24 cellular contexts compared by ENCODE assay signal in the genomic region with DNA sequence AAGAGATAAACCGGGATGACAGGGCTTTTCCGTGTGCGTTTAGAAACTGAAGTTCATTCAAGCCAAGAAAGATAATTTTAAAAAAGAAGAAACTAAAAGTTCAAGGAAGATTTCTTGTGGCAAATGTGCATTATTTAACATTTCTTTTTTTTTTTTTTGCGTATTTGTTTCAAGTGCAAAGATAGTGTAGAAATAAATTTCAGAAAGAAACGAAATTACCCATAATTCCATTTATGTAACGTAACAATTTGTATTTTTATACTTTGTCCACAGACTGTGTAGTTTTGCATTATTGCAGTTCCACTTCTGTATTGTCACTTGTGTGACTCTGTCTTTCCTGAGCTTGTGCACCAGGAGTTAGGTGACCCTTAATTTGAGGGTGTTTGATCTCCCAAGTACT.
"Had no signal": no experiment of that assay in that cellular context is flagged by ENCODE, and none has a peak within 500 bp of the region (broad histone marks: within the 10 kb centered on the region; RNA-seq: fewer than 3 reads in every experiment).

No MANE protein-coding gene starts in this region.

- H3K27ac ChIP-seq: coronary artery, esophagus muscularis mucosa, foreskin keratinocyte, gastrocnemius medialis, heart right ventricle, left lung, lower lobe of right lung had no signal

- H3K27ac Mint-ChIP-seq: mesothelial cell of epicardium, naive B cell had no signal

- H3K4me1 ChIP-seq: foreskin keratinocyte, gastrocnemius medialis had no signal

- H3K9me3 Mint-ChIP-seq: mesothelial cell of epicardium, naive B cell had no signal

- FAIRE-seq: colon, endothelial cell of umbilical vein, islet of Langerhans, keratinocyte had no signal

- H3K4me3 Mint-ChIP-seq: mesothelial cell of epicardium had no signal

- H3K27me3 ChIP-seq: dorsolateral prefrontal cortex, esophagus muscularis mucosa, foreskin keratinocyte, gastrocnemius medialis, heart right ventricle, left lung had no signal

- ATAC-seq: foreskin keratinocyte, gastrocnemius medialis, heart right ventricle, left cardiac atrium, left lung, left ventricle myocardium superior, lower lobe of right lung, mucosa of descending colon had no signal

- DNase-seq: dermis blood vessel endothelial cell; effector CD4-positive, alpha-beta T cell; effector memory CD4-positive, alpha-beta T cell; foreskin keratinocyte; gastrocnemius medialis; glutamatergic neuron; head of caudate nucleus; heart right ventricle; hippocampal formation; left cardiac atrium; left lung; left ventricle myocardium superior; lower lobe of right lung; mesenchymal stem cell; naive B cell had no signal

- H3K4me3 ChIP-seq: coronary artery, dorsolateral prefrontal cortex, esophagus muscularis mucosa, gastrocnemius medialis, heart right ventricle, left lung, lower lobe of right lung, mucosa of descending colon had no signal

- H3K9me3 ChIP-seq: esophagus muscularis mucosa, gastrocnemius medialis, heart right ventricle, left lung, lower lobe of right lung, mucosa of descending colon had no signal
